Comparison of ENCODE assay signal across 8 cellular contexts in genomic region chr18:58046087-58046793, GRCh38. TPM values are rescaled to one million over a fixed set of nuclear protein-coding genes. Genes with fewer than 3 reads are reported as not detected.
DNase-seq lines count a peak whose midpoint lies in the region; ATAC-seq, FAIRE-seq and TF ChIP-seq lines count a peak whose summit lies in the region.

No MANE protein-coding gene starts in this region.

- CTCF ChIA-PET in HEK293 (lab: Yijun Ruan, JAX), result interaction anchor here (0.5 to 3.1 kb wide), 13 partner anchors 8 to 590 kb away, joined by 3 to 21 read pairs (median 4); no protein-coding TSS in a partner anchor

- H3K4me1 Mint-ChIP-seq in astrocyte (ENCODE audit: low read depth, unreplicated experiment), result peaks cover 17% of the 10 kb centered on the region

- H2AFZ ChIP-seq in ACC112 (ENCODE audit: low read length, unreplicated experiment), result no peak overlapping the region
- H2AFZ ChIP-seq in astrocyte (ENCODE audit: low read depth, low read length), result peak overlapping the region; percentile 81

- WGBS in right lobe of liver (ENCODE audit: insufficient coverage, low coverage, low lambda C conversion rate, missing lambda C conversion rate), result 10% methylated on average over 9 of the region's 9 CpGs

- H3K4me1 ChIP-seq in ACC112 (ENCODE audit: control insufficient read depth, insufficient read depth, low read length, unreplicated experiment) (peaks cover 7% of the 10 kb centered on the region), HEK293 (ENCODE audit: control insufficient read depth, insufficient read depth, low read length) (peaks cover 16% of the 10 kb centered on the region), astrocyte (ENCODE audit: insufficient read depth, low read length) (peaks cover 33% of the 10 kb centered on the region), right lobe of liver (peaks cover 0 to 26% (median 0%) of the 10 kb centered on the region in 4 donors), uterus (no peaks in the 10 kb centered on the region)

- H3K36me3 Mint-ChIP-seq in astrocyte (ENCODE audit: low read depth, unreplicated experiment), result peaks cover 1% of the 10 kb centered on the region

- H3K27me3 ChIP-seq in ACC112 (ENCODE audit: insufficient read depth, low read length) (no peaks in the 10 kb centered on the region), astrocyte (ENCODE audit: insufficient read depth, low read length) (no peaks in the 10 kb centered on the region), right lobe of liver (no peaks in the 10 kb centered on the region), uterus (no peaks in the 10 kb centered on the region)

- FAIRE-seq in astrocyte (lab: Jason Lieb, UNC), result no peak

- no peak for DNase-seq in astrocyte (ENCODE audit: low read depth)
- no peak for DNase-seq in right lobe of liver
- DNase-seq in uterus, result no peak
- DNase-seq in T1000 (lab: John Stamatoyannopoulos, UW), result no peak
- no peak for DNase-seq in stimulated activated CD4-positive, alpha-beta T cell treated with anti-CD3 and anti-CD28 coated beads, Interleukin-12 subunit alpha, Interleukin-12 subunit beta, amount 100 ng/mL, for 4 hours

- intact Hi-C loops in right lobe of liver (cut with DNase I) (loop anchor here in 1 of 2 donors (10.0 kb wide), 1 partner anchor 79 kb away; no protein-coding TSS in a partner anchor), uterus (cut with DNase I; ENCODE audit: low total_unique reads) (no loop called here)

- ATAC-seq in right lobe of liver (peak; percentile 2 to 26 (median 8)), HG02981 (IDR thresholded peaks at IDR 0.05; ENCODE audit: unreplicated experiment) (no peak)

- H3K27ac ChIP-seq in ACC112 (ENCODE audit: low read depth, low read length) (no peak overlapping the region), HEK293 (ENCODE audit: extremely low read depth, low read depth, low read length) (peak overlapping the region; percentile 95; the same call in 1 of the 2 replicates), astrocyte (ENCODE audit: low read depth, low read length) (peak overlapping the region; percentile 35), right lobe of liver (peak overlapping the region; percentile 87 to 95 (median 91)), uterus (no peak overlapping the region)

- no peaks in the 10 kb centered on the region for H3K9me3 Mint-ChIP-seq in astrocyte (ENCODE audit: unreplicated experiment)

- peaks cover 22% of the 10 kb centered on the region for H3K79me2 ChIP-seq in ACC112 (ENCODE audit: control insufficient read depth, insufficient read depth, low read length, unreplicated experiment)
- peaks cover 2% of the 10 kb centered on the region for H3K79me2 ChIP-seq in astrocyte (ENCODE audit: insufficient read depth, low read length)

- H3K4me2 ChIP-seq in astrocyte (ENCODE audit: low read length), result peak overlapping the region; percentile 96

- peak overlapping the region; percentile 99 for H3K4me3 Mint-ChIP-seq in astrocyte (ENCODE audit: unreplicated experiment)

- H3K9me3 ChIP-seq in HEK293 (ENCODE audit: control insufficient read depth, insufficient read depth, low read depth, low read length), result no peaks in the 10 kb centered on the region
- no peaks in the 10 kb centered on the region for H3K9me3 ChIP-seq in astrocyte (ENCODE audit: insufficient read depth, low read depth, low read length)
- H3K9me3 ChIP-seq in right lobe of liver, result no peaks in the 10 kb centered on the region
- no peaks in the 10 kb centered on the region for H3K9me3 ChIP-seq in uterus

- POLR2A ChIA-PET in HEK293 (lab: Yijun Ruan, JAX), result interaction anchor here (0.5 to 0.8 kb wide), 2 partner anchors 10 to 11 kb away, joined by 3 to 4 read pairs; no protein-coding TSS in a partner anchor

- H3K4me3 ChIP-seq in ACC112 (ENCODE audit: low read depth, low read length) (peak overlapping the region; percentile 79), HEK293 (ENCODE audit: low read depth, low read length) (peak overlapping the region; percentile 81), astrocyte (ENCODE audit: insufficient read depth, low read depth, low read length) (peak overlapping the region; percentile 80), right lobe of liver (peak overlapping the region; percentile 61 to 86 (median 81)), uterus (peak overlapping the region; percentile 43 to 76)

- H3K36me3 ChIP-seq in ACC112 (ENCODE audit: insufficient read depth, low read length) (no peaks in the 10 kb centered on the region), HEK293 (ENCODE audit: control insufficient read depth in 2 of 2, insufficient read depth in 1 of 2, low read length in 2 of 2) (no peaks in the 10 kb centered on the region), astrocyte (ENCODE audit: insufficient read depth, low read length) (no peaks in the 10 kb centered on the region), right lobe of liver (no peaks in the 10 kb centered on the region), uterus (no peaks in the 10 kb centered on the region)

- peak overlapping the region; percentile 90 for H3K27ac Mint-ChIP-seq in astrocyte (ENCODE audit: unreplicated experiment)

- no peaks in the 10 kb centered on the region for H4K20me1 ChIP-seq in astrocyte (ENCODE audit: insufficient read depth, low read length)

- no peak; the same call in 1 of the 2 replicates for TF ChIP-seq CTCF in HEK293 (tag by site-specific recombination; IDR thresholded peaks at IDR 0.05)
- no peak for TF ChIP-seq CTCF in astrocyte (IDR thresholded peaks at IDR 0.05; ENCODE audit: insufficient read depth, low read depth, low read length)
- no peak for TF ChIP-seq CTCF in right lobe of liver (IDR thresholded peaks at IDR 0.05)
- no peak for TF ChIP-seq CTCF in uterus (IDR thresholded peaks at IDR 0.05)

- TF ChIP-seq POLR2A in right lobe of liver (IDR thresholded peaks at IDR 0.05) (no peak), uterus (IDR thresholded peaks at IDR 0.05) (no peak)

- H3K27me3 Mint-ChIP-seq in astrocyte (ENCODE audit: low read depth, unreplicated experiment), result peaks cover 3% of the 10 kb centered on the region

- peak overlapping the region; percentile 88 for H3K9ac ChIP-seq in astrocyte (ENCODE audit: low read length)

TF ChIP-seq in HEK293, 187 proteins besides CTCF, POLR2A, EP300 and RAD21 (continues in another document):
- TF ChIP-seq TCF7L2 (IDR thresholded peaks at IDR 0.05; ENCODE audit: borderline replicate concordance, low read depth, low read length) (no peak), EGR2 (tag by site-specific recombination; IDR thresholded peaks at IDR 0.05; ENCODE audit: low read depth) (no peak), ZNF394 (tag by site-specific recombination; IDR thresholded peaks at IDR 0.05; ENCODE audit: borderline replicate concordance) (peak; percentile 66), ZNF514 (tag by site-specific recombination; IDR thresholded peaks at IDR 0.05) (no peak), INSM2 (tag by site-specific recombination; IDR thresholded peaks at IDR 0.05) (peak; percentile 16; the same call in 1 of the 2 replicates), SP2 (tag by site-specific recombination; IDR thresholded peaks at IDR 0.05) (no peak), ZNF112 (tag by site-specific recombination; IDR thresholded peaks at IDR 0.05) (no peak), ZFP41 (tag by site-specific recombination; IDR thresholded peaks at IDR 0.05; ENCODE audit: borderline replicate concordance) (no peak), ZNF280D (tag by site-specific recombination; IDR thresholded peaks at IDR 0.05) (no peak), ZNF146 (tag by site-specific recombination; IDR thresholded peaks at IDR 0.05) (no peak), KLF9 (tag by site-specific recombination; IDR thresholded peaks at IDR 0.05; ENCODE audit: low read depth) (no peak), ZSCAN16 (tag by site-specific recombination; IDR thresholded peaks at IDR 0.05) (no peak), ZNF701 (tag by site-specific recombination; IDR thresholded peaks at IDR 0.05) (no peak)

RNA-seq across cellular contexts. Expression of gene NEDD4L, which starts 2.2 kb away (rescaled TPM):
- total RNA-seq in astrocyte, result 67.5 and 93.9 TPM in 2 replicates
- total RNA-seq in right lobe of liver, result 10 to 100 TPM; 21.5 to 41.0 (median 33.2) TPM
- total RNA-seq in uterus, result 10 to 100 TPM in 3 of 4 donors, 1 to 10 TPM in 1; 6.2 to 45.9 (median 32.3) TPM

Comparison
In these comparisons a context has a peak if more than half of its experiments do, and no peak if none do; other contexts are left out.
1. H3K27ac ChIP-seq: peak in HEK293 (single experiment), astrocyte (single experiment) and right lobe of liver (3 of 3); none in ACC112 (single experiment) and uterus (0 of 2).
2. Peak in every context shown above with its lines, with median percentiles within 50 percentile points of each other: H3K4me3 ChIP-seq.